9 cellular contexts compared by ENCODE assay signal in genomic region chrX:134172588-134173259, GRCh38.
DNase-seq lines count a peak whose midpoint lies in the region; TF ChIP-seq lines count a peak whose summit lies in the region.
"Had no signal": no experiment of that assay in that cellular context is flagged by ENCODE, and none has a peak within 500 bp of the region (broad histone marks: within the 10 kb centered on the region; RNA-seq: fewer than 3 reads in every experiment).

No MANE protein-coding gene starts in this region.

- CTCF ChIA-PET in MCF 10A (lab: Yijun Ruan, JAX): no interaction called here

- no peaks in the 10 kb centered on the region for H3K36me3 ChIP-seq in breast epithelium

- H3K27ac Mint-ChIP-seq in MCF 10A (ENCODE audit: low read depth, unreplicated experiment): no peak overlapping the region
- H3K27ac Mint-ChIP-seq in activated naive CD8-positive, alpha-beta T cell treated with anti-CD3 and anti-CD28 coated beads for 36 hours: peak overlapping the region; percentile 93

- H3K9me3 Mint-ChIP-seq in MCF 10A (ENCODE audit: unreplicated experiment): no peaks in the 10 kb centered on the region
- H3K9me3 Mint-ChIP-seq in activated naive CD8-positive, alpha-beta T cell treated with anti-CD3 and anti-CD28 coated beads for 36 hours: peaks cover 2% of the 10 kb centered on the region

- H3K4me3 ChIP-seq in breast epithelium (peak overlapping the region; percentile 48 to 67 (median 56)), skeletal muscle cell (ENCODE audit: low read depth, low read length) (peak overlapping the region; percentile 45)

- H3K4me1 ChIP-seq in breast epithelium: no peaks in the 10 kb centered on the region

- no peaks in the 10 kb centered on the region for H3K9me3 ChIP-seq in breast epithelium

- H3K4me3 Mint-ChIP-seq in MCF 10A (ENCODE audit: unreplicated experiment): no peak overlapping the region
- peak overlapping the region; percentile 89 for H3K4me3 Mint-ChIP-seq in activated naive CD8-positive, alpha-beta T cell treated with anti-CD3 and anti-CD28 coated beads for 36 hours

- POLR2A ChIA-PET in MCF 10A (lab: Yijun Ruan, JAX): no interaction called here

- TF ChIP-seq POLR2A in breast epithelium (IDR thresholded peaks at IDR 0.05): no peak

- BruUV-seq in MCF 10A (replicated peaks; lab: Mats Ljungman, UMichigan): no TSS peak

- intact Hi-C loops in breast epithelium (cut with DNase I; ENCODE audit: low total_unique reads) (no loop called here), MCF 10A (cut with micrococcal nuclease) (no loop called here)

- H3K36me3 Mint-ChIP-seq in MCF 10A (ENCODE audit: insufficient read depth, unreplicated experiment): no peaks in the 10 kb centered on the region
- peaks cover 22% of the 10 kb centered on the region for H3K36me3 Mint-ChIP-seq in activated naive CD8-positive, alpha-beta T cell treated with anti-CD3 and anti-CD28 coated beads for 36 hours

- DNase-seq in breast epithelium (ENCODE audit: low spot score in 2 of 2) (no peak), MCF 10A (ENCODE audit: unreplicated experiment) (no peak), NCI-H510A treated with DMSO at 0.1 percent for 48 hours (lab: John Stamatoyannopoulos, UW) (peak; percentile 17), hypothalamus (lab: John Stamatoyannopoulos, UW) (peak in 40 of 51 donors; percentile 0 to 43 (median 9)), skeletal muscle cell (ENCODE audit: low read depth) (no peak), ecto neural progenitor cell (ENCODE audit: low spot score) (no peak), DMS114 treated with DMSO at 0.1 percent for 48 hours (lab: John Stamatoyannopoulos, UW; ENCODE audit: unreplicated experiment) (no peak)
- peak; percentile 30 for DNase-seq in activated naive CD8-positive, alpha-beta T cell treated with anti-CD3 and anti-CD28 coated beads for 36 hours

- H3K27me3 Mint-ChIP-seq in MCF 10A (ENCODE audit: insufficient read depth, unreplicated experiment): peaks cover 56% of the 10 kb centered on the region
- peaks cover 19% of the 10 kb centered on the region for H3K27me3 Mint-ChIP-seq in activated naive CD8-positive, alpha-beta T cell treated with anti-CD3 and anti-CD28 coated beads for 36 hours

- no peak overlapping the region for H3K27ac ChIP-seq in breast epithelium
- H3K27ac ChIP-seq: epithelial cell of prostate had no signal

- peaks cover 0 to 70% of the 10 kb centered on the region in 2 donors for H3K27me3 ChIP-seq in breast epithelium

- TF ChIP-seq CTCF in breast epithelium (IDR thresholded peaks at IDR 0.05) (no peak), MCF 10A (IDR thresholded peaks at IDR 0.05; ENCODE audit: unreplicated experiment) (no peak)

- H3K4me1 Mint-ChIP-seq in MCF 10A (ENCODE audit: insufficient read depth, unreplicated experiment): no peaks in the 10 kb centered on the region
- H3K4me1 Mint-ChIP-seq in activated naive CD8-positive, alpha-beta T cell treated with anti-CD3 and anti-CD28 coated beads for 36 hours: peaks cover 17% of the 10 kb centered on the region

Comparison
In these comparisons a context has a peak if more than half of its experiments do, and no peak if none do; other contexts are left out.
1. DNase-seq: peak in NCI-H510A treated with DMSO at 0.1 percent for 48 hours (single experiment), activated naive CD8-positive, alpha-beta T cell treated with anti-CD3 and anti-CD28 coated beads for 36 hours (single experiment) and hypothalamus (40 of 51); none in breast epithelium (0 of 2), MCF 10A (single experiment), skeletal muscle cell (single experiment), ecto neural progenitor cell (single experiment) and DMS114 treated with DMSO at 0.1 percent for 48 hours (single experiment).